26 cellular contexts compared by ENCODE assay signal in genomic region chr1:42833981-42834380, GRCh38. TPM values are rescaled to one million over a fixed set of nuclear protein-coding genes. Genes with fewer than 3 reads are reported as not detected.
DNase-seq lines count a peak whose midpoint lies in the region; ATAC-seq and TF ChIP-seq lines count a peak whose summit lies in the region.
"Had no signal": no experiment of that assay in that cellular context is flagged by ENCODE, and none has a peak within 500 bp of the region (broad histone marks: within the 10 kb centered on the region; RNA-seq: fewer than 3 reads in every experiment).

No MANE protein-coding gene starts in this region.

- no peak overlapping the region for H3K4ac ChIP-seq in mesenchymal stem cell (ENCODE audit: low read depth in 1 of 2, low read length in 2 of 2)

- H3K36me3 ChIP-seq in left lung (peaks cover 0 to 22% of the 10 kb centered on the region in 2 donors), mesenchymal stem cell (ENCODE audit: control insufficient read depth in 1 of 2, insufficient read depth in 2 of 2, low read depth in 1 of 2, low read length in 2 of 2) (peaks cover 22 to 60% of the 10 kb centered on the region in 2 experiments), ovary (no peaks in the 10 kb centered on the region)
- H3K36me3 ChIP-seq: BE2C had no signal

- H2AFZ ChIP-seq in mesenchymal stem cell (ENCODE audit: low read depth, low read length): no peak overlapping the region

- TF ChIP-seq CTCF in left lung (IDR thresholded peaks at IDR 0.05) (no peak), ovary (IDR thresholded peaks at IDR 0.05) (no peak)

- H2AK5ac ChIP-seq in mesenchymal stem cell (ENCODE audit: low read length, severe bottlenecking): no peak overlapping the region

- H4K8ac ChIP-seq in mesenchymal stem cell (ENCODE audit: low read length): no peak overlapping the region

- no peak overlapping the region for H3K23ac ChIP-seq in mesenchymal stem cell (ENCODE audit: low read length in 2 of 2)

- H3K27ac ChIP-seq in left lung (no peak overlapping the region), mesenchymal stem cell (ENCODE audit: low read length, poor library complexity, severe bottlenecking) (no peak overlapping the region), ovary (no peak overlapping the region)
- H3K27ac ChIP-seq: HL-60, SK-N-MC had no signal

- H2BK120ac ChIP-seq in mesenchymal stem cell (ENCODE audit: low read depth, low read length): no peak overlapping the region

- TF ChIP-seq EP300 in ovary (IDR thresholded peaks at IDR 0.05): no peak

- WGBS in mesenchymal stem cell: 94% methylated on average over 4 of the region's 4 CpGs
- WGBS in ovary, 3 donors: 93 to 94% (median 94%) methylated on average over 4 of the region's 4 CpGs

- no peaks in the 10 kb centered on the region for H3K27me3 ChIP-seq in left lung
- no peaks in the 10 kb centered on the region for H3K27me3 ChIP-seq in mesenchymal stem cell (ENCODE audit: control insufficient read depth in 1 of 2, insufficient read depth in 1 of 2, low read length in 2 of 2)
- no peaks in the 10 kb centered on the region for H3K27me3 ChIP-seq in ovary
- H3K27me3 ChIP-seq: BE2C had no signal

- H3K4me1 ChIP-seq in left lung: peaks cover 0 to 13% of the 10 kb centered on the region in 2 donors
- H3K4me1 ChIP-seq in mesenchymal stem cell (ENCODE audit: control insufficient read depth, insufficient read depth, low read depth, low read length): no peaks in the 10 kb centered on the region
- H3K4me1 ChIP-seq in ovary (ENCODE audit: insufficient read depth): no peaks in the 10 kb centered on the region
- H3K4me1 ChIP-seq: BE2C, Caco-2 had no signal

- H3K4me3 ChIP-seq in left lung (no peak overlapping the region), mesenchymal stem cell (ENCODE audit: insufficient read depth in 1 of 2, low read depth in 1 of 2, low read length in 2 of 2) (no peak overlapping the region), ovary (no peak overlapping the region)
- H3K4me3 ChIP-seq: SK-N-MC had no signal

- intact Hi-C loops in left lung (cut with DNase I) (no loop called here), ovary (cut with DNase I) (no loop called here)

- no peak for TF ChIP-seq POLR2A in ovary (IDR thresholded peaks at IDR 0.05)

- H3K79me1 ChIP-seq in mesenchymal stem cell (replicated peaks; ENCODE audit: low read length, poor library complexity, severe bottlenecking): no peaks in the 10 kb centered on the region

- H2BK5ac ChIP-seq in mesenchymal stem cell (ENCODE audit: low read depth, low read length, poor library complexity, severe bottlenecking): no peak overlapping the region

- DNase-seq in Ammon's horn (ENCODE audit: low spot score): peak; percentile 45
- peak; percentile 92 for DNase-seq in MV-4-11 (lab: John Stamatoyannopoulos, UW)
- peak; percentile 14 for DNase-seq in OCI-M1 (lab: John Stamatoyannopoulos, UW)
- DNase-seq in left lung: no peak
- no peak for DNase-seq in mesenchymal stem cell
- no peak for DNase-seq in ovary
- DNase-seq: BE2C; Caco-2; CD4-positive, alpha-beta T cell; DMS153; GDM1; H9; NCI-H187; NCI-H2107; NCI-H510A; NCI-H748 treated with DMSO at 0.1 percent for 48 hours; NK-92 treated with Interleukin-12 subunit alpha and Interleukin-12 subunit beta, amount 100 ng/mL, for 24 hours had no signal

- no peak overlapping the region for H2BK15ac ChIP-seq in mesenchymal stem cell (ENCODE audit: low read depth, poor library complexity, severe bottlenecking)

- no peak overlapping the region for H3K14ac ChIP-seq in mesenchymal stem cell (ENCODE audit: low read length in 2 of 2)

- ATAC-seq in left lung: peak; percentile 48
- ATAC-seq in HG03175 (IDR thresholded peaks at IDR 0.05; ENCODE audit: unreplicated experiment): no peak
- ATAC-seq in HG02852 (IDR thresholded peaks at IDR 0.05; ENCODE audit: unreplicated experiment): no peak
- ATAC-seq: Panc1 had no signal

- no peak overlapping the region for H3K4me2 ChIP-seq in mesenchymal stem cell (ENCODE audit: low read length, poor library complexity, severe bottlenecking)

- no peak overlapping the region for H4K91ac ChIP-seq in mesenchymal stem cell (ENCODE audit: low read length)

- no peaks in the 10 kb centered on the region for H3K9me3 ChIP-seq in left lung
- no peaks in the 10 kb centered on the region for H3K9me3 ChIP-seq in mesenchymal stem cell (ENCODE audit: control insufficient read depth, low read length)
- no peaks in the 10 kb centered on the region for H3K9me3 ChIP-seq in ovary
- H3K9me3 ChIP-seq: BE2C, Caco-2 had no signal

- H3K18ac ChIP-seq in mesenchymal stem cell (ENCODE audit: low read depth in 1 of 2, low read length in 2 of 2): no peak overlapping the region

- H2BK12ac ChIP-seq in mesenchymal stem cell (ENCODE audit: low read length in 2 of 2): no peak overlapping the region

- no peak overlapping the region for H3K9ac ChIP-seq in mesenchymal stem cell (ENCODE audit: low read length)

RNA-seq across cellular contexts. Expression of gene ZNF691, which starts 12.4 kb away (rescaled TPM):
- total RNA-seq in left lung (10 to 100 TPM in 1 of 2 donors, 1 to 10 TPM in 1; 9.9 to 10.3 TPM), ovary (10 to 100 TPM in 6 of 7 donors, 1 to 10 TPM in 1; 7.9 to 13.4 (median 12.1) TPM)
- 6.0 TPM for polyA plus RNA-seq in mesenchymal stem cell (2013, experiment 1 of 2)
- 5.7 TPM for polyA plus RNA-seq in mesenchymal stem cell (2013, experiment 2 of 2)
- 10 to 100 TPM; 12.7 to 14.1 TPM for polyA plus RNA-seq in ovary

RNA-seq across cellular contexts. Expression of gene SVBP, which starts 16.8 kb away (rescaled TPM):
- total RNA-seq in left lung (10 to 100 TPM; 15.7 to 16.4 TPM), ovary (10 to 100 TPM; 20.8 to 56.6 (median 30.3) TPM)
- 39.9 TPM for polyA plus RNA-seq in mesenchymal stem cell (2013, experiment 1 of 2)
- polyA plus RNA-seq in mesenchymal stem cell (2013, experiment 2 of 2): 39.5 TPM
- 10 to 100 TPM; 39.6 to 45.6 TPM for polyA plus RNA-seq in ovary

RNA-seq across cellular contexts. Expression of gene ERMAP, which starts 17.1 kb away (rescaled TPM):
- total RNA-seq in left lung (10 to 100 TPM; 13.8 to 14.4 TPM), ovary (10 to 100 TPM in 1 of 7 donors, 1 to 10 TPM in 6; 3.2 to 10.6 (median 7.7) TPM)
- polyA plus RNA-seq in mesenchymal stem cell (2013, experiment 1 of 2): 7.8 TPM
- 7.6 TPM for polyA plus RNA-seq in mesenchymal stem cell (2013, experiment 2 of 2)
- polyA plus RNA-seq in ovary: 10 to 100 TPM in 1 of 2 donors, 1 to 10 TPM in 1; 5.0 to 12.8 TPM

RNA-seq across cellular contexts. Expression of gene TMEM269, which starts 49.2 kb away (rescaled TPM):
- total RNA-seq in left lung (under 1 TPM in 1 of 2 donors, not detected in 1; 0.17 TPM), ovary (under 1 TPM in 4 of 7 donors, not detected in 3; 0.12 to 0.62 (median 0.55) TPM)
- 0.04 TPM for polyA plus RNA-seq in mesenchymal stem cell (2013, experiment 1 of 2)
- 0.07 TPM for polyA plus RNA-seq in mesenchymal stem cell (2013, experiment 2 of 2)
- under 1 TPM; 0.07 TPM for polyA plus RNA-seq in ovary
- total RNA-seq: A172, Daoy, HT1080, MCF 10A had no signal

Comparison
In these comparisons a context has a peak if more than half of its experiments do, and no peak if none do; other contexts are left out.
1. DNase-seq: peak in Ammon's horn (single experiment), MV-4-11 (single experiment) and OCI-M1 (single experiment); none in left lung (0 of 2), mesenchymal stem cell (single experiment) and ovary (0 of 5).